ENCODE assay signal across 9 cellular contexts in the genomic region with DNA sequence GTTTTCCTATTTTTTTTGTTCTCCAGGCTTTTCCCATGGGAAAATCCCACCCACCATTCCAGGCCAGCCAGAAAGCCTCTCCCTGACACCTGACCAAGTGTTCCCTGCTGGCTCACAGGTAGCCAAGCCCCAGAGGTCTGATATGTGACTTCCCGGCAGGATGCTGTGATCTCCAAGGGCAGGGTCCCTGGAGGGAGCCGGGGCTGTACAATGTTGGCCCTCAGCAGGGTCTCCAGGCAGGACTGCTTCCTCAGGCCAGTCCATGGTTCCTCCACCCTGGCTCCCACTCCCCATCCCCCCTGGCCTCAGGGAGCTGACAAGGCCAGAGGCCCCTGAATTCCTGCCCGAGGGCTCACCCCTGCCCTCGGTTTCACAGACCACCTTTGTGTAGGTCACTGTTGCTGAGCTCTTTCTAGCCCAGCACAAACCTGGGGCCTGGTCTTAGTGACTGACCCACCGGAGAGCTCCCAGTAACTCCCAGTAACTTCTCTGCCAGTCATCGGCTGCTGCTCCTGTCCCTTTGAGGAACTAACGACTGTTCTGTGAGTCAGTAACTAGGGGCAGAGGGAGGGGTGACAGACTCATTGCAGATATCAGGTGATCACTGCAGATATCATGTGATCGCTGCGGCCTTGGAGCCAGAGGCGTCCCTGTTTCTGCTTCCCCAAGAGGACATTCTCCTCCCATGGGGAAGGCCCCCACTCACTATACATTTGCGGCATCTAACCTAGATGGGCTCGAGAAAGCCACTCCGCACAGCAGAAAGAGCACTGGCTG. TPM values are rescaled to one million over a fixed set of nuclear protein-coding genes. Genes with fewer than 3 reads are reported as not detected.
A peak's percentile ranks its signal among the peaks of the same experiment; 100 is the strongest.
DNase-seq lines count a peak whose midpoint lies in the region; TF ChIP-seq lines count a peak whose summit lies in the region.
"Had no signal": no experiment of that assay in that cellular context is flagged by ENCODE, and none has a peak within 500 bp of the region (broad histone marks: within the 10 kb centered on the region; RNA-seq: fewer than 3 reads in every experiment).

No MANE protein-coding gene starts in this region.

- no peaks in the 10 kb centered on the region; the same call in none of the 2 replicates for H3K27me3 Mint-ChIP-seq in HFFc6 (ENCODE audit: insufficient read depth)

- H3K27ac Mint-ChIP-seq in HFFc6, result peak overlapping the region; percentile 83

- no peaks in the 10 kb centered on the region for H3K9me3 Mint-ChIP-seq in HFFc6

- H3K4me1 Mint-ChIP-seq in HFFc6 (ENCODE audit: low read depth), result peaks cover 67% of the 10 kb centered on the region

- H3K36me3 Mint-ChIP-seq in HFFc6 (ENCODE audit: low read depth), result no peaks in the 10 kb centered on the region

- DNase-seq in HFFc6 (peak; percentile 23), SIG-M5 (lab: John Stamatoyannopoulos, UW) (peak; percentile 89), iris pigment epithelial cell (ENCODE audit: low read depth) (peak; percentile 39), NCI-H2171 treated with DMSO at 0.1 percent for 48 hours (lab: John Stamatoyannopoulos, UW) (no peak), DMS 273 (lab: John Stamatoyannopoulos, UW; ENCODE audit: unreplicated experiment) (no peak), NCI-H226 (no peak)
- DNase-seq in stimulated activated CD8-positive, alpha-beta memory T cell treated with anti-CD3 and anti-CD28 coated beads, Interleukin-4, amount 100 ng/mL, for 48 hours, result no peak

- H3K27ac ChIP-seq in temporal lobe (ENCODE audit: low read depth, low read length), result peak overlapping the region; percentile 6

- no peak overlapping the region for H3K4me3 Mint-ChIP-seq in HFFc6

- no peak for TF ChIP-seq CTCF in HFFc6 (IDR thresholded peaks at IDR 0.05)

RNA-seq across cellular contexts. Expression of a gene that starts 38.7 kb away (rescaled TPM):
- 100 to 1,000 TPM in 5 of 6 experiments, 10 to 100 TPM in 1; 92.1 to 141 (median 133) TPM for total RNA-seq in HFFc6 (2021; fragmentation: NEBNext Ultra II Directional; extraction: Animal tissue kit (Norgen Biotek cat#: 25700))
- total RNA-seq in temporal lobe, result 4.9 TPM
- total RNA-seq: T-helper 1 cell treated with Interleukin-12 subunit alpha and Interleukin-12 subunit beta and Interleukin-4 antibody, amounts not matched to agents 30 ng/mL and 1 ng/mL, for 36 hours had no signal

Comparison
In these comparisons a context has a peak if more than half of its experiments do, and no peak if none do; other contexts are left out.
1. DNase-seq: peak in HFFc6 (single experiment), SIG-M5 (single experiment) and iris pigment epithelial cell (single experiment); none in NCI-H2171 treated with DMSO at 0.1 percent for 48 hours (single experiment), DMS 273 (single experiment), NCI-H226 (single experiment) and stimulated activated CD8-positive, alpha-beta memory T cell treated with anti-CD3 and anti-CD28 coated beads, Interleukin-4, amount 100 ng/mL, for 48 hours (single experiment).
2. RNA of a gene that starts 38.7 kb away (total RNA-seq): 92.1 to 141 TPM in HFFc6; 4.9 TPM in temporal lobe (single experiment); every median in the first group is over 10 times any median in the second.